ENCODE assay signal across 1 cellular context in the genomic region with DNA sequence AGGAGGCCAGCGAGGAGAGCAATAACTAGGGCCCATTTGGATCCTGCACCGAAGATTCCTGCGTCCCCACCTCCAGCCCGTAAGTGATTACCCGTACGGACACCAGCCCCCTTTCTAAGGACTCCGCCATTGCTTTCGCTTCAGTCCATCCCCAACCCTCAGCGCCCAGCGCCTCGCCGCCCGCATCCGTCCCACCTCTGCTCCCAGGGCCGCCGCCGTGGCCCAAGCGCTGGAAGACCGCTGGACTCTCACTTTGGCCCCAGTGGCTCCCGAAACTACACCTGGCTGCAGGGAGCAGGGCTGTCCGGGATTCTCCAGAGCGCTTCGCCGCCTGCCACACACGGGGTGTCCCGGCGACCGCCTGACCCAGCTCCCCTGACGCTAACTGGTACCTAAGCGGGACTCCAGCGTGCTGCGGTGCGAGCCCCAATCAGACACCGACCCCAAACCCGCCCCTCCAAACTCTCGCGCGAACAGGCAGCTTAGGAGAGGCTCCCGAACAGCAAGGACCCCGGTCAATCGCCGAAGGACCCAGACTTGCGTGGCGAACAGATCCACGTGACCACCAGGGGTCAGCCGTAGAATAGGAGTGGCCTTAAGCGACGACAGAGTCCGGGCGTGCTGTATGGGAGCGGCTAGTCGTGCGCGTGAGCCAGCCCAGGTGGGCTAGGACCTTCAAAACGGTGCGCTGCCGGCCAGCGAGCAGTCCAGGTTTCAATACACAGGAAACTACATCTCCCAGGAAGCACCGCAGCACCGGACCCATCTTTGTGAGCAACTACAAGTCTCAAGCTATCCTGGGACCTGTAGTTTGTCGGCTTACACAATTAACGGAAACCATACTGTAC.
TF ChIP-seq lines count a peak whose summit lies in the region.

A gene (minus strand): TSS at position 363 of the 848 bp plus-strand sequence. CDS start 771 bp downstream, outside the sequence.

TF ChIP-seq in WTC11, 78 proteins besides CTCF, POLR2A, EP300 and RAD21 (continued from another document and continues in another):
- TF ChIP-seq, protein P1, sequence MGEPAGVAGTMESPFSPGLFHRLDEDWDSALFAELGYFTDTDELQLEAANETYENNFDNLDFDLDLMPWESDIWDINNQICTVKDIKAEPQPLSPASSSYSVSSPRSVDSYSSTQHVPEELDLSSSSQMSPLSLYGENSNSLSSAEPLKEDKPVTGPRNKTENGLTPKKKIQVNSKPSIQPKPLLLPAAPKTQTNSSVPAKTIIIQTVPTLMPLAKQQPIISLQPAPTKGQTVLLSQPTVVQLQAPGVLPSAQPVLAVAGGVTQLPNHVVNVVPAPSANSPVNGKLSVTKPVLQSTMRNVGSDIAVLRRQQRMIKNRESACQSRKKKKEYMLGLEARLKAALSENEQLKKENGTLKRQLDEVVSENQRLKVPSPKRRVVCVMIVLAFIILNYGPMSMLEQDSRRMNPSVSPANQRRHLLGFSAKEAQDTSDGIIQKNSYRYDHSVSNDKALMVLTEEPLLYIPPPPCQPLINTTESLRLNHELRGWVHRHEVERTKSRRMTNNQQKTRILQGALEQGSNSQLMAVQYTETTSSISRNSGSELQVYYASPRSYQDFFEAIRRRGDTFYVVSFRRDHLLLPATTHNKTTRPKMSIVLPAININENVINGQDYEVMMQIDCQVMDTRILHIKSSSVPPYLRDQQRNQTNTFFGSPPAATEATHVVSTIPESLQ (CRISPR knock-in tag; IDR thresholded peaks at IDR 0.05): no peak
- TF ChIP-seq, protein P2, sequence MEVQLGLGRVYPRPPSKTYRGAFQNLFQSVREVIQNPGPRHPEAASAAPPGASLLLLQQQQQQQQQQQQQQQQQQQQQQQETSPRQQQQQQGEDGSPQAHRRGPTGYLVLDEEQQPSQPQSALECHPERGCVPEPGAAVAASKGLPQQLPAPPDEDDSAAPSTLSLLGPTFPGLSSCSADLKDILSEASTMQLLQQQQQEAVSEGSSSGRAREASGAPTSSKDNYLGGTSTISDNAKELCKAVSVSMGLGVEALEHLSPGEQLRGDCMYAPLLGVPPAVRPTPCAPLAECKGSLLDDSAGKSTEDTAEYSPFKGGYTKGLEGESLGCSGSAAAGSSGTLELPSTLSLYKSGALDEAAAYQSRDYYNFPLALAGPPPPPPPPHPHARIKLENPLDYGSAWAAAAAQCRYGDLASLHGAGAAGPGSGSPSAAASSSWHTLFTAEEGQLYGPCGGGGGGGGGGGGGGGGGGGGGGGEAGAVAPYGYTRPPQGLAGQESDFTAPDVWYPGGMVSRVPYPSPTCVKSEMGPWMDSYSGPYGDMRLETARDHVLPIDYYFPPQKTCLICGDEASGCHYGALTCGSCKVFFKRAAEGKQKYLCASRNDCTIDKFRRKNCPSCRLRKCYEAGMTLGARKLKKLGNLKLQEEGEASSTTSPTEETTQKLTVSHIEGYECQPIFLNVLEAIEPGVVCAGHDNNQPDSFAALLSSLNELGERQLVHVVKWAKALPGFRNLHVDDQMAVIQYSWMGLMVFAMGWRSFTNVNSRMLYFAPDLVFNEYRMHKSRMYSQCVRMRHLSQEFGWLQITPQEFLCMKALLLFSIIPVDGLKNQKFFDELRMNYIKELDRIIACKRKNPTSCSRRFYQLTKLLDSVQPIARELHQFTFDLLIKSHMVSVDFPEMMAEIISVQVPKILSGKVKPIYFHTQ (CRISPR knock-in tag; IDR thresholded peaks at IDR 0.05): no peak
- no peak for TF ChIP-seq HMGA2 (CRISPR knock-in tag; IDR thresholded peaks at IDR 0.05)
- TF ChIP-seq PRRX2 (CRISPR knock-in tag; IDR thresholded peaks at IDR 0.05): no peak; the same call in 1 of the 2 replicates
- TF ChIP-seq, protein P3, sequence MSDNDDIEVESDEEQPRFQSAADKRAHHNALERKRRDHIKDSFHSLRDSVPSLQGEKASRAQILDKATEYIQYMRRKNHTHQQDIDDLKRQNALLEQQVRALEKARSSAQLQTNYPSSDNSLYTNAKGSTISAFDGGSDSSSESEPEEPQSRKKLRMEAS (CRISPR knock-in tag; IDR thresholded peaks at IDR 0.05): peak; percentile 92
- TF ChIP-seq NR1H2 (CRISPR knock-in tag; IDR thresholded peaks at IDR 0.05): no peak; the same call in 1 of the 2 replicates
- TF ChIP-seq SOX15 (CRISPR knock-in tag; IDR thresholded peaks at IDR 0.05): no peak
- TF ChIP-seq, protein P4, sequence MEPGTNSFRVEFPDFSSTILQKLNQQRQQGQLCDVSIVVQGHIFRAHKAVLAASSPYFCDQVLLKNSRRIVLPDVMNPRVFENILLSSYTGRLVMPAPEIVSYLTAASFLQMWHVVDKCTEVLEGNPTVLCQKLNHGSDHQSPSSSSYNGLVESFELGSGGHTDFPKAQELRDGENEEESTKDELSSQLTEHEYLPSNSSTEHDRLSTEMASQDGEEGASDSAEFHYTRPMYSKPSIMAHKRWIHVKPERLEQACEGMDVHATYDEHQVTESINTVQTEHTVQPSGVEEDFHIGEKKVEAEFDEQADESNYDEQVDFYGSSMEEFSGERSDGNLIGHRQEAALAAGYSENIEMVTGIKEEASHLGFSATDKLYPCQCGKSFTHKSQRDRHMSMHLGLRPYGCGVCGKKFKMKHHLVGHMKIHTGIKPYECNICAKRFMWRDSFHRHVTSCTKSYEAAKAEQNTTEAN (CRISPR knock-in tag; IDR thresholded peaks at IDR 0.05): no peak; the same call in 1 of the 2 replicates
- TF ChIP-seq ZNF317 (CRISPR knock-in tag; IDR thresholded peaks at IDR 0.05; ENCODE audit: borderline replicate concordance, low read depth): no peak
- no peak for TF ChIP-seq ELF4 (CRISPR knock-in tag; IDR thresholded peaks at IDR 0.05; ENCODE audit: low read depth)
- peak; percentile 78 for TF ChIP-seq FOXK1 (CRISPR knock-in tag; IDR thresholded peaks at IDR 0.05)
- 0 out of 2 replicates have a peak, but pooled peaks have one; percentile 40 for TF ChIP-seq ESRRA (CRISPR knock-in tag; IDR thresholded peaks at IDR 0.05; ENCODE audit: borderline replicate concordance)
- no peak for TF ChIP-seq KAT7 (CRISPR knock-in tag; IDR thresholded peaks at IDR 0.05; ENCODE audit: borderline replicate concordance)
- TF ChIP-seq, protein P5, sequence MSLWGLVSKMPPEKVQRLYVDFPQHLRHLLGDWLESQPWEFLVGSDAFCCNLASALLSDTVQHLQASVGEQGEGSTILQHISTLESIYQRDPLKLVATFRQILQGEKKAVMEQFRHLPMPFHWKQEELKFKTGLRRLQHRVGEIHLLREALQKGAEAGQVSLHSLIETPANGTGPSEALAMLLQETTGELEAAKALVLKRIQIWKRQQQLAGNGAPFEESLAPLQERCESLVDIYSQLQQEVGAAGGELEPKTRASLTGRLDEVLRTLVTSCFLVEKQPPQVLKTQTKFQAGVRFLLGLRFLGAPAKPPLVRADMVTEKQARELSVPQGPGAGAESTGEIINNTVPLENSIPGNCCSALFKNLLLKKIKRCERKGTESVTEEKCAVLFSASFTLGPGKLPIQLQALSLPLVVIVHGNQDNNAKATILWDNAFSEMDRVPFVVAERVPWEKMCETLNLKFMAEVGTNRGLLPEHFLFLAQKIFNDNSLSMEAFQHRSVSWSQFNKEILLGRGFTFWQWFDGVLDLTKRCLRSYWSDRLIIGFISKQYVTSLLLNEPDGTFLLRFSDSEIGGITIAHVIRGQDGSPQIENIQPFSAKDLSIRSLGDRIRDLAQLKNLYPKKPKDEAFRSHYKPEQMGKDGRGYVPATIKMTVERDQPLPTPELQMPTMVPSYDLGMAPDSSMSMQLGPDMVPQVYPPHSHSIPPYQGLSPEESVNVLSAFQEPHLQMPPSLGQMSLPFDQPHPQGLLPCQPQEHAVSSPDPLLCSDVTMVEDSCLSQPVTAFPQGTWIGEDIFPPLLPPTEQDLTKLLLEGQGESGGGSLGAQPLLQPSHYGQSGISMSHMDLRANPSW (CRISPR knock-in tag; conservative IDR thresholded peaks at IDR 0.05; ENCODE audit: low read depth): no peak
- TF ChIP-seq FOXP1 (CRISPR knock-in tag; IDR thresholded peaks at IDR 0.05; ENCODE audit: borderline replicate concordance): peak; percentile 66; the same call in 1 of the 2 replicates
- no peak for TF ChIP-seq ZNF396 (CRISPR knock-in tag; IDR thresholded peaks at IDR 0.05; ENCODE audit: borderline replicate concordance)
- no peak for TF ChIP-seq NR2C2 (CRISPR knock-in tag; IDR thresholded peaks at IDR 0.05)
- peak; percentile 71 for TF ChIP-seq CREM (CRISPR knock-in tag; IDR thresholded peaks at IDR 0.05)
- TF ChIP-seq, protein P6, sequence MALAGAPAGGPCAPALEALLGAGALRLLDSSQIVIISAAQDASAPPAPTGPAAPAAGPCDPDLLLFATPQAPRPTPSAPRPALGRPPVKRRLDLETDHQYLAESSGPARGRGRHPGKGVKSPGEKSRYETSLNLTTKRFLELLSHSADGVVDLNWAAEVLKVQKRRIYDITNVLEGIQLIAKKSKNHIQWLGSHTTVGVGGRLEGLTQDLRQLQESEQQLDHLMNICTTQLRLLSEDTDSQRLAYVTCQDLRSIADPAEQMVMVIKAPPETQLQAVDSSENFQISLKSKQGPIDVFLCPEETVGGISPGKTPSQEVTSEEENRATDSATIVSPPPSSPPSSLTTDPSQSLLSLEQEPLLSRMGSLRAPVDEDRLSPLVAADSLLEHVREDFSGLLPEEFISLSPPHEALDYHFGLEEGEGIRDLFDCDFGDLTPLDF (CRISPR knock-in tag; IDR thresholded peaks at IDR 0.05): no peak
- TF ChIP-seq, protein P7, sequence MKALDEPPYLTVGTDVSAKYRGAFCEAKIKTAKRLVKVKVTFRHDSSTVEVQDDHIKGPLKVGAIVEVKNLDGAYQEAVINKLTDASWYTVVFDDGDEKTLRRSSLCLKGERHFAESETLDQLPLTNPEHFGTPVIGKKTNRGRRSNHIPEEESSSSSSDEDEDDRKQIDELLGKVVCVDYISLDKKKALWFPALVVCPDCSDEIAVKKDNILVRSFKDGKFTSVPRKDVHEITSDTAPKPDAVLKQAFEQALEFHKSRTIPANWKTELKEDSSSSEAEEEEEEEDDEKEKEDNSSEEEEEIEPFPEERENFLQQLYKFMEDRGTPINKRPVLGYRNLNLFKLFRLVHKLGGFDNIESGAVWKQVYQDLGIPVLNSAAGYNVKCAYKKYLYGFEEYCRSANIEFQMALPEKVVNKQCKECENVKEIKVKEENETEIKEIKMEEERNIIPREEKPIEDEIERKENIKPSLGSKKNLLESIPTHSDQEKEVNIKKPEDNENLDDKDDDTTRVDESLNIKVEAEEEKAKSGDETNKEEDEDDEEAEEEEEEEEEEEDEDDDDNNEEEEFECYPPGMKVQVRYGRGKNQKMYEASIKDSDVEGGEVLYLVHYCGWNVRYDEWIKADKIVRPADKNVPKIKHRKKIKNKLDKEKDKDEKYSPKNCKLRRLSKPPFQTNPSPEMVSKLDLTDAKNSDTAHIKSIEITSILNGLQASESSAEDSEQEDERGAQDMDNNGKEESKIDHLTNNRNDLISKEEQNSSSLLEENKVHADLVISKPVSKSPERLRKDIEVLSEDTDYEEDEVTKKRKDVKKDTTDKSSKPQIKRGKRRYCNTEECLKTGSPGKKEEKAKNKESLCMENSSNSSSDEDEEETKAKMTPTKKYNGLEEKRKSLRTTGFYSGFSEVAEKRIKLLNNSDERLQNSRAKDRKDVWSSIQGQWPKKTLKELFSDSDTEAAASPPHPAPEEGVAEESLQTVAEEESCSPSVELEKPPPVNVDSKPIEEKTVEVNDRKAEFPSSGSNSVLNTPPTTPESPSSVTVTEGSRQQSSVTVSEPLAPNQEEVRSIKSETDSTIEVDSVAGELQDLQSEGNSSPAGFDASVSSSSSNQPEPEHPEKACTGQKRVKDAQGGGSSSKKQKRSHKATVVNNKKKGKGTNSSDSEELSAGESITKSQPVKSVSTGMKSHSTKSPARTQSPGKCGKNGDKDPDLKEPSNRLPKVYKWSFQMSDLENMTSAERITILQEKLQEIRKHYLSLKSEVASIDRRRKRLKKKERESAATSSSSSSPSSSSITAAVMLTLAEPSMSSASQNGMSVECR (CRISPR knock-in tag; IDR thresholded peaks at IDR 0.05; ENCODE audit: borderline replicate concordance): peak; percentile 94; the same call in 1 of the 2 replicates
- TF ChIP-seq, protein P8, sequence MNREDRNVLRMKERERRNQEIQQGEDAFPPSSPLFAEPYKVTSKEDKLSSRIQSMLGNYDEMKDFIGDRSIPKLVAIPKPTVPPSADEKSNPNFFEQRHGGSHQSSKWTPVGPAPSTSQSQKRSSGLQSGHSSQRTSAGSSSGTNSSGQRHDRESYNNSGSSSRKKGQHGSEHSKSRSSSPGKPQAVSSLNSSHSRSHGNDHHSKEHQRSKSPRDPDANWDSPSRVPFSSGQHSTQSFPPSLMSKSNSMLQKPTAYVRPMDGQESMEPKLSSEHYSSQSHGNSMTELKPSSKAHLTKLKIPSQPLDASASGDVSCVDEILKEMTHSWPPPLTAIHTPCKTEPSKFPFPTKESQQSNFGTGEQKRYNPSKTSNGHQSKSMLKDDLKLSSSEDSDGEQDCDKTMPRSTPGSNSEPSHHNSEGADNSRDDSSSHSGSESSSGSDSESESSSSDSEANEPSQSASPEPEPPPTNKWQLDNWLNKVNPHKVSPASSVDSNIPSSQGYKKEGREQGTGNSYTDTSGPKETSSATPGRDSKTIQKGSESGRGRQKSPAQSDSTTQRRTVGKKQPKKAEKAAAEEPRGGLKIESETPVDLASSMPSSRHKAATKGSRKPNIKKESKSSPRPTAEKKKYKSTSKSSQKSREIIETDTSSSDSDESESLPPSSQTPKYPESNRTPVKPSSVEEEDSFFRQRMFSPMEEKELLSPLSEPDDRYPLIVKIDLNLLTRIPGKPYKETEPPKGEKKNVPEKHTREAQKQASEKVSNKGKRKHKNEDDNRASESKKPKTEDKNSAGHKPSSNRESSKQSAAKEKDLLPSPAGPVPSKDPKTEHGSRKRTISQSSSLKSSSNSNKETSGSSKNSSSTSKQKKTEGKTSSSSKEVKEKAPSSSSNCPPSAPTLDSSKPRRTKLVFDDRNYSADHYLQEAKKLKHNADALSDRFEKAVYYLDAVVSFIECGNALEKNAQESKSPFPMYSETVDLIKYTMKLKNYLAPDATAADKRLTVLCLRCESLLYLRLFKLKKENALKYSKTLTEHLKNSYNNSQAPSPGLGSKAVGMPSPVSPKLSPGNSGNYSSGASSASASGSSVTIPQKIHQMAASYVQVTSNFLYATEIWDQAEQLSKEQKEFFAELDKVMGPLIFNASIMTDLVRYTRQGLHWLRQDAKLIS (CRISPR knock-in tag; IDR thresholded peaks at IDR 0.05; ENCODE audit: borderline replicate concordance): no peak
- TF ChIP-seq JUN (CRISPR knock-in tag; IDR thresholded peaks at IDR 0.05): no peak
- no peak for TF ChIP-seq FOXJ3 (CRISPR knock-in tag; IDR thresholded peaks at IDR 0.05; ENCODE audit: borderline replicate concordance)
- TF ChIP-seq GABPB1 (CRISPR knock-in tag; IDR thresholded peaks at IDR 0.05): peak; percentile 64
- TF ChIP-seq, protein P9, sequence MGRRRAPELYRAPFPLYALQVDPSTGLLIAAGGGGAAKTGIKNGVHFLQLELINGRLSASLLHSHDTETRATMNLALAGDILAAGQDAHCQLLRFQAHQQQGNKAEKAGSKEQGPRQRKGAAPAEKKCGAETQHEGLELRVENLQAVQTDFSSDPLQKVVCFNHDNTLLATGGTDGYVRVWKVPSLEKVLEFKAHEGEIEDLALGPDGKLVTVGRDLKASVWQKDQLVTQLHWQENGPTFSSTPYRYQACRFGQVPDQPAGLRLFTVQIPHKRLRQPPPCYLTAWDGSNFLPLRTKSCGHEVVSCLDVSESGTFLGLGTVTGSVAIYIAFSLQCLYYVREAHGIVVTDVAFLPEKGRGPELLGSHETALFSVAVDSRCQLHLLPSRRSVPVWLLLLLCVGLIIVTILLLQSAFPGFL (CRISPR knock-in tag; IDR thresholded peaks at IDR 0.05; ENCODE audit: borderline replicate concordance): no peak
- TF ChIP-seq, protein P10, sequence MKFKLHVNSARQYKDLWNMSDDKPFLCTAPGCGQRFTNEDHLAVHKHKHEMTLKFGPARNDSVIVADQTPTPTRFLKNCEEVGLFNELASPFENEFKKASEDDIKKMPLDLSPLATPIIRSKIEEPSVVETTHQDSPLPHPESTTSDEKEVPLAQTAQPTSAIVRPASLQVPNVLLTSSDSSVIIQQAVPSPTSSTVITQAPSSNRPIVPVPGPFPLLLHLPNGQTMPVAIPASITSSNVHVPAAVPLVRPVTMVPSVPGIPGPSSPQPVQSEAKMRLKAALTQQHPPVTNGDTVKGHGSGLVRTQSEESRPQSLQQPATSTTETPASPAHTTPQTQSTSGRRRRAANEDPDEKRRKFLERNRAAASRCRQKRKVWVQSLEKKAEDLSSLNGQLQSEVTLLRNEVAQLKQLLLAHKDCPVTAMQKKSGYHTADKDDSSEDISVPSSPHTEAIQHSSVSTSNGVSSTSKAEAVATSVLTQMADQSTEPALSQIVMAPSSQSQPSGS (CRISPR knock-in tag; IDR thresholded peaks at IDR 0.05; ENCODE audit: borderline replicate concordance, low read depth): no peak
- TF ChIP-seq NFE2L1 (CRISPR knock-in tag; IDR thresholded peaks at IDR 0.05): peak; percentile 11; the same call in 1 of the 2 replicates
